Comparison of ENCODE assay signal across 8 cellular contexts in genomic region chr19:47247308-47247990, GRCh38. TPM values are rescaled to one million over a fixed set of nuclear protein-coding genes. Genes with fewer than 3 reads are reported as not detected.
DNase-seq lines count a peak whose midpoint lies in the region; ATAC-seq and TF ChIP-seq lines count a peak whose summit lies in the region.

No MANE protein-coding gene starts in this region.

- no peaks in the 10 kb centered on the region for H3K36me3 Mint-ChIP-seq in natural killer cell

- H3K36me3 ChIP-seq in ACC112 (ENCODE audit: insufficient read depth, low read length) = no peaks in the 10 kb centered on the region

- no peaks in the 10 kb centered on the region for H3K9me3 Mint-ChIP-seq in natural killer cell

- H2AFZ ChIP-seq in ACC112 (ENCODE audit: low read length, unreplicated experiment) = no peak overlapping the region

- intact Hi-C loops in natural killer cell (cut with micrococcal nuclease) = loop anchor here (1.0 kb wide), 1 partner anchor 98 kb away; no protein-coding TSS in a partner anchor

- peaks cover 0 to 5% of the 10 kb centered on the region in 2 donors for H3K4me1 Mint-ChIP-seq in natural killer cell

- H3K79me2 ChIP-seq in ACC112 (ENCODE audit: control insufficient read depth, insufficient read depth, low read length, unreplicated experiment) = no peaks in the 10 kb centered on the region

- in situ Hi-C loops in GM13976 (cut with MboI; ENCODE audit: low sequenced_read_pairs, unreplicated experiment) = no loop called here

- H3K27ac Mint-ChIP-seq in natural killer cell = peak overlapping the region in 1 of 2 donors; percentile 49

- H3K27me3 Mint-ChIP-seq in natural killer cell (ENCODE audit: low read depth in 2 of 2) = peaks cover 0 to 9% of the 10 kb centered on the region in 2 donors

- no peak overlapping the region for H3K27ac ChIP-seq in ACC112 (ENCODE audit: low read depth, low read length)

- no peaks in the 10 kb centered on the region for H3K4me1 ChIP-seq in ACC112 (ENCODE audit: control insufficient read depth, insufficient read depth, low read length, unreplicated experiment)

- H3K27me3 ChIP-seq in ACC112 (ENCODE audit: insufficient read depth, low read length) = no peaks in the 10 kb centered on the region

- H3K4me3 Mint-ChIP-seq in natural killer cell = peak overlapping the region; percentile 10

- TF ChIP-seq CTCF in GM13976 (IDR thresholded peaks at IDR 0.05; ENCODE audit: borderline replicate concordance, control extremely low read depth, extremely low read depth, insufficient read depth, missing control alignments) (peak; percentile 80), epithelial cell of esophagus (IDR thresholded peaks at IDR 0.05; ENCODE audit: insufficient read depth, low read depth, low read length, missing control alignments) (peak; percentile 93), natural killer cell (IDR thresholded peaks at IDR 0.05) (peak; percentile 96)

- DNase-seq in GM13976 (ENCODE audit: low spot score) (peak; percentile 79), NOMO-1 treated with dmso at 0.1 percent for 144 hours (lab: John Stamatoyannopoulos, UW; ENCODE audit: unreplicated experiment) (peak; percentile 23), activated T-cell treated with anti-CD3 and anti-CD28 coated beads for 4 hours (peak; percentile 77), epithelial cell of esophagus (ENCODE audit: low read depth) (peak; percentile 80), natural killer cell (peak; percentile 81), superior temporal gyrus (ENCODE audit: extremely low spot score) (peak; percentile 81)

- 0 out of 2 replicates have a peak overlapping the region, but pooled peaks have one; percentile 3 for H3K4me3 ChIP-seq in ACC112 (ENCODE audit: low read depth, low read length)
- H3K4me3 ChIP-seq in epithelial cell of esophagus (ENCODE audit: low read length) = no peak overlapping the region

- ATAC-seq in natural killer cell = peak in 1 of 3 donors; percentile 21
- no peak for ATAC-seq in HG03196 (IDR thresholded peaks at IDR 0.05; ENCODE audit: unreplicated experiment)

RNA-seq across cellular contexts. Expression of gene CCDC9, which starts 8.9 kb away (rescaled TPM):
- 10 to 100 TPM; 49.6 to 55.8 (median 55.4) TPM for total RNA-seq in natural killer cell

RNA-seq across cellular contexts. Expression of gene BBC3, which starts 16.4 kb away (rescaled TPM):
- total RNA-seq in natural killer cell = 10 to 100 TPM; 39.9 to 45.1 (median 43.9) TPM

RNA-seq across cellular contexts. Expression of gene INAFM1, which starts 27.2 kb away (rescaled TPM):
- 10 to 100 TPM in 1 of 3 donors, 1 to 10 TPM in 2; 9.1 to 10.3 (median 9.5) TPM for total RNA-seq in natural killer cell

Comparison
In these comparisons a context has a peak if more than half of its experiments do, and no peak if none do; other contexts are left out.
1. DNase-seq: peak in every context shown above with its lines; median percentile 81 in natural killer cell; 81 in superior temporal gyrus; 80 in epithelial cell of esophagus; 79 in GM13976; 77 in activated T-cell treated with anti-CD3 and anti-CD28 coated beads for 4 hours; 23 in NOMO-1 treated with dmso at 0.1 percent for 144 hours.